In genomic region chr21:44845418-44846200, GRCh38 we compare ENCODE assay signal across 8 cellular contexts. TPM values are rescaled to one million over a fixed set of nuclear protein-coding genes. Genes with fewer than 3 reads are reported as not detected.
DNase-seq lines count a peak whose midpoint lies in the region; ATAC-seq and TF ChIP-seq lines count a peak whose summit lies in the region.

No MANE protein-coding gene starts in this region.

- H2AFZ ChIP-seq in GM23248, result peak overlapping the region; percentile 54

- peak in 8 of 10 experiments; percentile 24 to 51 (median 32) for DNase-seq in CD4-positive, alpha-beta T cell
- DNase-seq in GM23248 (peak; percentile 80), NCI-H82 (lab: John Stamatoyannopoulos, UW) (peak; percentile 76), fibroblast of peridontal ligament (ENCODE audit: extremely low read depth) (peak; percentile 36), tibial nerve (ENCODE audit: low spot score in 2 of 2) (peak; percentile 21 to 30)
- peak; percentile 62 for DNase-seq in activated T-cell treated with anti-CD3 and anti-CD28 coated beads, Interleukin-2, amount 50 U/mL, for 1 hour
- DNase-seq in natural killer cell treated with Interleukin-12 subunit alpha and Interleukin-12 subunit beta and Interleukin-15 and Interleukin-18, amount 100 ng/mL, for 72 hours (ENCODE audit: low spot score), result peak; percentile 74

- peaks cover 21% of the 10 kb centered on the region for H3K79me2 ChIP-seq in GM23248 (ENCODE audit: insufficient read depth)

- H3K36me3 Mint-ChIP-seq in CD4-positive, alpha-beta T cell (ENCODE audit: low read depth), result peaks cover 21% of the 10 kb centered on the region
- no peaks in the 10 kb centered on the region for H3K36me3 Mint-ChIP-seq in natural killer cell treated with Interleukin-12 subunit alpha and Interleukin-12 subunit beta and Interleukin-15 and Interleukin-18, amount 100 ng/mL, for 72 hours

- CTCF ChIA-PET in CD4-positive, alpha-beta T cell (lab: Charles Lee), result interaction anchor here (1.0 to 1.6 kb wide), 3 partner anchors 19 to 44 kb away, joined by 3 to 7 read pairs (median 3); partner anchors contain the start of gene UBE2G2

- intact Hi-C loops in CD4-positive, alpha-beta T cell (cut with DNase I, micrococcal nuclease), result loop anchor here (1.0 to 2.0 kb wide), 3 partner anchors 27 to 45 kb away; partner anchors contain the start of genes PTTG1IP (in 1 of the 2) and UBE2G2 (in 1 of the 2)

- H3K27me3 ChIP-seq in CD4-positive, alpha-beta T cell (ENCODE audit: control insufficient read depth, insufficient read depth, low read length), result no peaks in the 10 kb centered on the region
- 0 out of 2 replicates have a peak, but pooled peaks cover 6% of the 10 kb centered on the region for H3K27me3 ChIP-seq in GM23248 (replicated peaks; ENCODE audit: insufficient read depth)
- peaks cover 0 to 13% of the 10 kb centered on the region in 2 donors for H3K27me3 ChIP-seq in tibial nerve

- no peaks in the 10 kb centered on the region for H3K9me2 ChIP-seq in GM23248 (ENCODE audit: insufficient read depth)

- no peak for TF ChIP-seq POLR2A in tibial nerve (IDR thresholded peaks at IDR 0.05)

- H3K36me3 ChIP-seq in GM23248 (ENCODE audit: low read depth), result peaks cover 19% of the 10 kb centered on the region
- H3K36me3 ChIP-seq in tibial nerve, result peaks cover 3 to 23% (median 7%) of the 10 kb centered on the region in 3 donors

- peaks cover 12% of the 10 kb centered on the region for H3K4me1 Mint-ChIP-seq in CD4-positive, alpha-beta T cell (ENCODE audit: low read depth)
- peaks cover 6 to 10% of the 10 kb centered on the region in 2 donors for H3K4me1 Mint-ChIP-seq in natural killer cell treated with Interleukin-12 subunit alpha and Interleukin-12 subunit beta and Interleukin-15 and Interleukin-18, amount 100 ng/mL, for 72 hours (ENCODE audit: low read depth in 2 of 2)

- peak overlapping the region; percentile 79 for H3K9ac ChIP-seq in GM23248

- in situ Hi-C loops in GM23248 (cut with MboI), result no loop called here

- 5 to 6% methylated on average over 30 to 33 of the region's 34 CpGs for WGBS in GM23248 (ENCODE audit: low coverage in 1 of 2, low lambda C conversion rate in 2 of 2, missing lambda C conversion rate in 2 of 2), 2 experiments
- WGBS in tibial nerve, 2 donors, result 6 to 12% methylated on average over 10 to 31 of the region's 34 CpGs

- no peak for TF ChIP-seq EP300 in tibial nerve (IDR thresholded peaks at IDR 0.05)

- peaks cover 9% of the 10 kb centered on the region for H3K4me1 ChIP-seq in GM23248 (ENCODE audit: insufficient read depth)
- peaks cover 0 to 21% (median 17%) of the 10 kb centered on the region in 4 donors for H3K4me1 ChIP-seq in tibial nerve

- peak overlapping the region; percentile 86 for H3K27ac Mint-ChIP-seq in CD4-positive, alpha-beta T cell
- H3K27ac Mint-ChIP-seq in natural killer cell treated with Interleukin-12 subunit alpha and Interleukin-12 subunit beta and Interleukin-15 and Interleukin-18, amount 100 ng/mL, for 72 hours, result no peak overlapping the region

- peak; percentile 63 for TF ChIP-seq CTCF in CD4-positive, alpha-beta T cell (IDR thresholded peaks at IDR 0.05)
- TF ChIP-seq CTCF in tibial nerve (IDR thresholded peaks at IDR 0.05), result peak in 2 of 5 experiments; percentile 14 to 35

- H3K9me3 Mint-ChIP-seq in CD4-positive, alpha-beta T cell, result no peaks in the 10 kb centered on the region
- no peaks in the 10 kb centered on the region for H3K9me3 Mint-ChIP-seq in natural killer cell treated with Interleukin-12 subunit alpha and Interleukin-12 subunit beta and Interleukin-15 and Interleukin-18, amount 100 ng/mL, for 72 hours

- peak overlapping the region; percentile 63 for H3K4me3 ChIP-seq in GM23248
- H3K4me3 ChIP-seq in tibial nerve, result peak overlapping the region; percentile 20 to 45 (median 34)

- H3K27me3 Mint-ChIP-seq in CD4-positive, alpha-beta T cell, result no peaks in the 10 kb centered on the region
- peaks cover 0 to 3% of the 10 kb centered on the region in 2 donors for H3K27me3 Mint-ChIP-seq in natural killer cell treated with Interleukin-12 subunit alpha and Interleukin-12 subunit beta and Interleukin-15 and Interleukin-18, amount 100 ng/mL, for 72 hours

- POLR2A ChIA-PET in CD4-positive, alpha-beta T cell (lab: Charles Lee), result interaction anchor here (0.6 to 2.1 kb wide), 7 partner anchors 11 to 87 kb away, joined by 3 to 8 read pairs (median 4); partner anchors contain the start of gene PTTG1IP

- H3K27ac ChIP-seq in CD4-positive, alpha-beta T cell (ENCODE audit: low read depth, low read length), result no peak overlapping the region
- peak overlapping the region; percentile 73 for H3K27ac ChIP-seq in GM23248
- H3K27ac ChIP-seq in tibial nerve, result peak overlapping the region in 3 of 4 donors; percentile 18 to 52 (median 46)

- H3K9me3 ChIP-seq in CD4-positive, alpha-beta T cell (ENCODE audit: control insufficient read depth, low read length), result no peaks in the 10 kb centered on the region
- H3K9me3 ChIP-seq in GM23248 (ENCODE audit: low read depth) (no peaks in the 10 kb centered on the region), tibial nerve (no peaks in the 10 kb centered on the region)

- peak; percentile 66 for ATAC-seq in CD4-positive, alpha-beta T cell (ENCODE audit: poor library complexity)
- peak; percentile 71 to 84 for ATAC-seq in natural killer cell treated with Interleukin-12 subunit alpha and Interleukin-12 subunit beta and Interleukin-15 and Interleukin-18, amount 100 ng/mL, for 72 hours
- ATAC-seq in GM21390 (IDR thresholded peaks at IDR 0.05; ENCODE audit: unreplicated experiment), result no peak

- H3K4me2 ChIP-seq in GM23248 (ENCODE audit: unreplicated experiment), result peak overlapping the region; percentile 80

- no peaks in the 10 kb centered on the region for H4K20me1 ChIP-seq in GM23248 (ENCODE audit: insufficient read depth)

- H3K4me3 Mint-ChIP-seq in CD4-positive, alpha-beta T cell, result peak overlapping the region; percentile 80
- H3K4me3 Mint-ChIP-seq in natural killer cell treated with Interleukin-12 subunit alpha and Interleukin-12 subunit beta and Interleukin-15 and Interleukin-18, amount 100 ng/mL, for 72 hours, result peak overlapping the region; percentile 34

- peaks cover 11% of the 10 kb centered on the region for H3F3A ChIP-seq in GM23248 (ENCODE audit: insufficient read depth)

RNA-seq across cellular contexts. Expression of gene SUMO3, which starts 27.7 kb away (rescaled TPM):
- 10 to 100 TPM; 82.8 to 91.2 TPM for total RNA-seq in CD4-positive, alpha-beta T cell
- 97.3 and 110 TPM in 2 replicates for total RNA-seq in GM23248 (2014; rRNA removed; shearing (Covaris generic))
- 178 TPM in 2 replicates for polyA plus RNA-seq in GM23248 (2016; fragmentation: Nextera tagmentation; extraction: Ambion mirVana)
- total RNA-seq in natural killer cell treated with Interleukin-12 subunit alpha and Interleukin-12 subunit beta and Interleukin-15 and Interleukin-18, amount 100 ng/mL, for 72 hours, result 10 to 100 TPM; 50.1 to 53.9 TPM
- 10 to 100 TPM; 59.9 to 70.8 (median 62.1) TPM for total RNA-seq in tibial nerve

RNA-seq across cellular contexts. Expression of gene PTTG1IP, which starts 27.9 kb away (rescaled TPM):
- total RNA-seq in CD4-positive, alpha-beta T cell, result 10 to 100 TPM; 99.0 to 99.5 TPM
- total RNA-seq in GM23248 (2014; rRNA removed; shearing (Covaris generic)), result 680 and 814 TPM in 2 replicates
- polyA plus RNA-seq in GM23248 (2016; fragmentation: Nextera tagmentation; extraction: Ambion mirVana), result 676 and 703 TPM in 2 replicates
- total RNA-seq in natural killer cell treated with Interleukin-12 subunit alpha and Interleukin-12 subunit beta and Interleukin-15 and Interleukin-18, amount 100 ng/mL, for 72 hours, result 10 to 100 TPM; 69.4 to 81.7 TPM
- total RNA-seq in tibial nerve, result 100 to 1,000 TPM; 175 to 328 (median 234) TPM

RNA-seq across cellular contexts. Expression of gene UBE2G2, which starts 44.0 kb away (rescaled TPM):
- total RNA-seq in CD4-positive, alpha-beta T cell, result 10 to 100 TPM; 89.9 to 96.8 TPM
- 39.1 and 48.6 TPM in 2 replicates for total RNA-seq in GM23248 (2014; rRNA removed; shearing (Covaris generic))
- 62.3 and 64.4 TPM in 2 replicates for polyA plus RNA-seq in GM23248 (2016; fragmentation: Nextera tagmentation; extraction: Ambion mirVana)
- total RNA-seq in natural killer cell treated with Interleukin-12 subunit alpha and Interleukin-12 subunit beta and Interleukin-15 and Interleukin-18, amount 100 ng/mL, for 72 hours, result 100 to 1,000 TPM in 1 of 2 donors, 10 to 100 TPM in 1; 89.7 to 164 TPM
- 100 to 1,000 TPM in 2 of 4 donors, 10 to 100 TPM in 2; 89.4 to 165 (median 99.3) TPM for total RNA-seq in tibial nerve

Comparison
In these comparisons a context has a peak if more than half of its experiments do, and no peak if none do; other contexts are left out.
1. DNase-seq: peak in every context shown above with its lines; median percentile 80 in GM23248; 76 in NCI-H82; 74 in natural killer cell treated with Interleukin-12 subunit alpha and Interleukin-12 subunit beta and Interleukin-15 and Interleukin-18, amount 100 ng/mL, for 72 hours; 62 in activated T-cell treated with anti-CD3 and anti-CD28 coated beads, Interleukin-2, amount 50 U/mL, for 1 hour; 36 in fibroblast of peridontal ligament; 32 in CD4-positive, alpha-beta T cell; 26 in tibial nerve.